23 cellular contexts compared by ENCODE assay signal in the genomic region with DNA sequence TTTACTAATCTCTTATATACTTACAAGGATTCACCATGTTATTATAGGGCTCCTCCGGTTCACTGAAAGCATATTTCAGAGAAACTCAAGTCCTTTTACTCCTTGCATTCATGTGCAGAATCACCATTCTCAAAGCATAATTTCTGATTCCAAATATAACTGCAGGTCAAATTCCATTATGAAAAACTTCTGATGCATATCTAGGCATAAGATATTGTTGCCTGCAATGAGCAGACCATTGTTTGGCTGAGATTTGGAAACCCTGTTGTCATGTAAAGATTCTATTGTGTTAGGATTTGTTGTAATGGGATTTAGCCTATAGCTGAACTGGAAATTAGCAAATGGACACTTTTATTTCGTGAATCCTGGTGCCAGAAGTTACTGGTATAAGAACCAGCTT.
"Had no signal": no experiment of that assay in that cellular context is flagged by ENCODE, and none has a peak within 500 bp of the region (broad histone marks: within the 10 kb centered on the region; RNA-seq: fewer than 3 reads in every experiment).

No MANE protein-coding gene starts in this region.

- FAIRE-seq: TTC549 had no signal

- DNase-seq: activated B cell treated with CpG ODN at 0.5 μM for 24 hours; activated CD4-positive, alpha-beta T cell treated with anti-CD3 and anti-CD28 coated beads for 1 hour; activated CD4-positive, alpha-beta T cell treated with anti-CD3 and anti-CD28 coated beads, Interleukin-2, amount 10 ng/mL, durations not matched to agents 24 days and 14 days; activated CD4-positive, alpha-beta T cell treated with anti-CD3 and anti-CD28 coated beads, Interleukin-2, amount 50 U/mL, for 48 hours; activated CD8-positive, alpha-beta memory T cell treated with anti-CD3 and anti-CD28 coated beads for 24 hours; activated effector memory CD4-positive, alpha-beta T cell treated with anti-CD3 and anti-CD28 coated beads, Interleukin-2, amount 50 U/mL, for 16 hours; activated naive CD4-positive, alpha-beta T cell treated with Interleukin-2 at 50 U/mL for 16 hours; activated naive CD8-positive, alpha-beta T cell treated with anti-CD3 and anti-CD28 coated beads, Interleukin-2, amount 50 U/mL, for 24 hours; activated T-cell treated with anti-CD3 and anti-CD28 coated beads, Interleukin-2, amount 50 U/mL, for 4 hours; amygdala; MG63; MV-4-11; NCI-H1092 treated with DMSO at 0.1 percent for 48 hours; NCI-H1417 treated with DMSO at 0.1 percent for 48 hours; NCI-H1694; NCI-H2081; NCI-H510A treated with DMSO at 0.1 percent for 48 hours; NCI-H748 treated with DMSO at 0.1 percent for 48 hours; SIG-M5; T-cell; T-helper 2 cell had no signal

- H3K36me3 ChIP-seq: MG63 had no signal

- H3K27ac Mint-ChIP-seq: activated B cell treated with CpG ODN at 0.5 μM for 24 hours; activated CD4-positive, alpha-beta T cell treated with anti-CD3 and anti-CD28 coated beads, Interleukin-2, amount 10 ng/mL, durations not matched to agents 24 days and 14 days; activated naive CD4-positive, alpha-beta T cell treated with anti-CD3 and anti-CD28 coated beads, Interleukin-2, amount 50 U/mL, for 72 hours; activated naive CD8-positive, alpha-beta T cell treated with anti-CD3 and anti-CD28 coated beads, Interleukin-2, amount 50 U/mL, for 24 hours; T-cell had no signal

- H3K9me3 ChIP-seq: MG63 had no signal

- H3K36me3 Mint-ChIP-seq: T-cell had no signal

- H3K4me1 Mint-ChIP-seq: activated B cell treated with CpG ODN at 0.5 μM for 24 hours; activated CD4-positive, alpha-beta T cell treated with anti-CD3 and anti-CD28 coated beads, Interleukin-2, amount 10 ng/mL, durations not matched to agents 24 days and 14 days; activated naive CD8-positive, alpha-beta T cell treated with anti-CD3 and anti-CD28 coated beads, Interleukin-2, amount 50 U/mL, for 24 hours; T-cell had no signal

- ATAC-seq: activated naive CD4-positive, alpha-beta T cell treated with anti-CD3 and anti-CD28 coated beads, Interleukin-2, amount 50 U/mL, for 72 hours; activated naive CD8-positive, alpha-beta T cell treated with anti-CD3 and anti-CD28 coated beads, Interleukin-2, amount 50 U/mL, for 24 hours; activated T-cell treated with anti-CD3 and anti-CD28 coated beads, Interleukin-2, amount 50 U/mL, for 4 hours; T-cell had no signal

- H3K27me3 ChIP-seq: MG63 had no signal

- H3K4me3 ChIP-seq: MG63 had no signal

- H3K4me3 Mint-ChIP-seq: activated B cell treated with CpG ODN at 0.5 μM for 24 hours; activated CD4-positive, alpha-beta T cell treated with anti-CD3 and anti-CD28 coated beads, Interleukin-2, amount 10 ng/mL, durations not matched to agents 24 days and 14 days; activated naive CD8-positive, alpha-beta T cell treated with anti-CD3 and anti-CD28 coated beads, Interleukin-2, amount 50 U/mL, for 24 hours; activated T-cell treated with anti-CD3 and anti-CD28 coated beads, Interleukin-2, amount 50 U/mL, for 4 hours; T-cell had no signal

- H3K27me3 Mint-ChIP-seq: activated B cell treated with CpG ODN at 0.5 μM for 24 hours; activated CD4-positive, alpha-beta T cell treated with anti-CD3 and anti-CD28 coated beads, Interleukin-2, amount 10 ng/mL, durations not matched to agents 24 days and 14 days; activated naive CD8-positive, alpha-beta T cell treated with anti-CD3 and anti-CD28 coated beads, Interleukin-2, amount 50 U/mL, for 24 hours; T-cell had no signal
